8 cellular contexts compared by ENCODE assay signal in the genomic region with DNA sequence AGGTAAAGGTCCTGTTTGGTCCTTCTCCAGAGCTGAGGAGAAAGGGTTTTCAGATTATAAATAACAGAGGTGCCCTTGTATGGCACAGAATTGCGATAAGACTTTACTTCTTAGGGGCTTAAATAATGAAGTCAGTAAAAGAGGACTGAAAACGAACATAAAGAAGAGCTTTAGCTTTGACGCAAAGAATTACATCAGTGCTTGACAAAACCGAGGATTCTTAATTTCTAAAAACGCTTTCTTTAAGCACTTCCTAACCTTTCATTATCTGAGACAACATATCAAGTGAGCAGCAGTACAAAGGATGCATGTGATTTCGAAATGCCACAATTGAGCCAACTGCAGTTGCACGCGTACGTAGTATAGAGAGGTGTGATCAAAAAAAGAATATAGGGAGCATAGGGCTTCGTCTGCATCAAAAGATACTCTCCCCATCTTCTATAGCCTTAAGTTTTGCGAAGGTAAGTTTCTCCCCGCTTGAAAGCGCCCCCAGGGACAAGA. TPM values are rescaled to one million over a fixed set of nuclear protein-coding genes. Genes with fewer than 3 reads are reported as not detected.
A peak's percentile ranks its signal among the peaks of the same experiment; 100 is the strongest.
DNase-seq lines count a peak whose midpoint lies in the region; ATAC-seq lines count a peak whose summit lies in the region.

No MANE protein-coding gene starts in this region.

- peaks cover 31% of the 10 kb centered on the region for H3K4me1 Mint-ChIP-seq in activated naive CD4-positive, alpha-beta T cell treated with anti-CD3 and anti-CD28 coated beads, Interleukin-2, amount 10 ng/mL, durations not matched to agents 7 days and 5 days
- peaks cover 9% of the 10 kb centered on the region for H3K4me1 Mint-ChIP-seq in activated T-helper 17 cell treated with anti-CD3 and anti-CD28 coated beads, Interleukin-2, amount 50 U/mL, for 72 hours

- H3K27me3 Mint-ChIP-seq in activated naive CD4-positive, alpha-beta T cell treated with anti-CD3 and anti-CD28 coated beads, Interleukin-2, amount 10 ng/mL, durations not matched to agents 7 days and 5 days: peaks cover 10% of the 10 kb centered on the region
- H3K27me3 Mint-ChIP-seq in activated T-helper 17 cell treated with anti-CD3 and anti-CD28 coated beads, Interleukin-2, amount 50 U/mL, for 72 hours: no peaks in the 10 kb centered on the region

- H3K27ac Mint-ChIP-seq in activated naive CD4-positive, alpha-beta T cell treated with anti-CD3 and anti-CD28 coated beads, Interleukin-2, amount 10 ng/mL, durations not matched to agents 7 days and 5 days: peak overlapping the region; percentile 95
- H3K27ac Mint-ChIP-seq in activated T-helper 17 cell treated with anti-CD3 and anti-CD28 coated beads, Interleukin-2, amount 50 U/mL, for 72 hours: peak overlapping the region; percentile 89

- CTCF ChIA-PET in activated naive CD4-positive, alpha-beta T cell treated with anti-CD3 and anti-CD28 coated beads, Interleukin-2, amount 10 ng/mL, durations not matched to agents 7 days and 5 days (lab: Charles Lee): no interaction called here

- ATAC-seq in activated T-helper 17 cell treated with anti-CD3 and anti-CD28 coated beads, Interleukin-2, amount 50 U/mL, for 72 hours (replicated peaks): no peak
- ATAC-seq in GM19395 (IDR thresholded peaks at IDR 0.05; ENCODE audit: unreplicated experiment): no peak

- DNase-seq in activated naive CD4-positive, alpha-beta T cell treated with anti-CD3 and anti-CD28 coated beads, Interleukin-2, amount 10 ng/mL, durations not matched to agents 7 days and 5 days: no peak
- DNase-seq in activated naive CD4-positive, alpha-beta T cell treated with Interleukin-2 at 50 U/mL for 16 hours: no peak
- DNase-seq in inferior parietal cortex (ENCODE audit: extremely low spot score) (peak; percentile 18), superior temporal gyrus (ENCODE audit: extremely low spot score) (peak; percentile 72), NAMALWA (ENCODE audit: low spot score) (no peak), NCI-H1417 treated with DMSO at 0.1 percent for 48 hours (lab: John Stamatoyannopoulos, UW) (no peak)

- H3K9me3 Mint-ChIP-seq in activated naive CD4-positive, alpha-beta T cell treated with anti-CD3 and anti-CD28 coated beads, Interleukin-2, amount 10 ng/mL, durations not matched to agents 7 days and 5 days: no peaks in the 10 kb centered on the region
- no peaks in the 10 kb centered on the region for H3K9me3 Mint-ChIP-seq in activated T-helper 17 cell treated with anti-CD3 and anti-CD28 coated beads, Interleukin-2, amount 50 U/mL, for 72 hours

- H3K36me3 Mint-ChIP-seq in activated naive CD4-positive, alpha-beta T cell treated with anti-CD3 and anti-CD28 coated beads, Interleukin-2, amount 10 ng/mL, durations not matched to agents 7 days and 5 days: peaks cover 16% of the 10 kb centered on the region
- peaks cover 23% of the 10 kb centered on the region for H3K36me3 Mint-ChIP-seq in activated T-helper 17 cell treated with anti-CD3 and anti-CD28 coated beads, Interleukin-2, amount 50 U/mL, for 72 hours (ENCODE audit: low read depth)

- peak overlapping the region; percentile 85 for H3K4me3 Mint-ChIP-seq in activated naive CD4-positive, alpha-beta T cell treated with anti-CD3 and anti-CD28 coated beads, Interleukin-2, amount 10 ng/mL, durations not matched to agents 7 days and 5 days
- peak overlapping the region; percentile 93 for H3K4me3 Mint-ChIP-seq in activated T-helper 17 cell treated with anti-CD3 and anti-CD28 coated beads, Interleukin-2, amount 50 U/mL, for 72 hours

RNA-seq across cellular contexts. Expression of a gene that starts 0.8 kb away (rescaled TPM):
- 10 to 100 TPM; 43.3 to 70.8 TPM for total RNA-seq in activated T-helper 17 cell treated with anti-CD3 and anti-CD28 coated beads, Interleukin-2, amount 50 U/mL, for 72 hours

Comparison
In these comparisons a context has a peak if more than half of its experiments do, and no peak if none do; other contexts are left out.
1. DNase-seq: peak in inferior parietal cortex (single experiment) and superior temporal gyrus (single experiment); none in activated naive CD4-positive, alpha-beta T cell treated with anti-CD3 and anti-CD28 coated beads, Interleukin-2, amount 10 ng/mL, durations not matched to agents 7 days and 5 days (single experiment), activated naive CD4-positive, alpha-beta T cell treated with Interleukin-2 at 50 U/mL for 16 hours (single experiment), NAMALWA (single experiment) and NCI-H1417 treated with DMSO at 0.1 percent for 48 hours (single experiment).